In genomic region chr10:119597405-119598186, GRCh38 we compare ENCODE assay signal across 8 cellular contexts. TPM values are rescaled to one million over a fixed set of nuclear protein-coding genes. Genes with fewer than 3 reads are reported as not detected.
DNase-seq lines count a peak whose midpoint lies in the region; ATAC-seq, FAIRE-seq and TF ChIP-seq lines count a peak whose summit lies in the region.

No MANE protein-coding gene starts in this region.

- H3K27ac Mint-ChIP-seq in effector memory CD8-positive, alpha-beta T cell = peak overlapping the region; percentile 95

- no peak for FAIRE-seq in pancreas (lab: Jason Lieb, UNC)

- DNase-seq in NCI-H82 (lab: John Stamatoyannopoulos, UW) (peak; percentile 29), NCI-H82 treated with DMSO at 0.1 percent for 48 hours (lab: John Stamatoyannopoulos, UW; ENCODE audit: unreplicated experiment) (no peak), pancreas (no peak), NCI-H510A treated with DMSO at 0.1 percent for 48 hours (lab: John Stamatoyannopoulos, UW) (no peak), COLO668 (lab: John Stamatoyannopoulos, UW; ENCODE audit: unreplicated experiment) (no peak), kidney glomerular epithelial cell (lab: John Stamatoyannopoulos, UW) (no peak)
- DNase-seq in effector memory CD8-positive, alpha-beta T cell = no peak

- no peaks in the 10 kb centered on the region for H3K9me3 Mint-ChIP-seq in effector memory CD8-positive, alpha-beta T cell

- H3K4me3 Mint-ChIP-seq in effector memory CD8-positive, alpha-beta T cell = peak overlapping the region; percentile 94 to 98

- ATAC-seq in effector memory CD8-positive, alpha-beta T cell (replicated peaks) = no peak
- no peak for ATAC-seq in pancreas

- peaks cover 34% of the 10 kb centered on the region for H3K36me3 Mint-ChIP-seq in effector memory CD8-positive, alpha-beta T cell (ENCODE audit: insufficient read depth)

- H2AFZ ChIP-seq in Loucy (ENCODE audit: low read length) = peak overlapping the region; percentile 74

- no peaks in the 10 kb centered on the region for H3K9me2 ChIP-seq in Loucy (replicated peaks; ENCODE audit: low read depth, low read length)

- H4K20me1 ChIP-seq in Loucy (ENCODE audit: insufficient read depth, low read length, poor library complexity, severe bottlenecking) = peaks cover 36% of the 10 kb centered on the region

- H3K27me3 ChIP-seq in Loucy (ENCODE audit: insufficient read depth, low read length, poor library complexity, severe bottlenecking) = peaks cover 3% of the 10 kb centered on the region
- H3K27me3 ChIP-seq in pancreas = no peaks in the 10 kb centered on the region

- peak overlapping the region; percentile 88 for H3K4me2 ChIP-seq in Loucy (ENCODE audit: low read depth, low read length, poor library complexity, severe bottlenecking)

- H3K9ac ChIP-seq in Loucy (ENCODE audit: low read depth, low read length, poor library complexity, severe bottlenecking) = peak overlapping the region; percentile 86

- H3K4me1 ChIP-seq in Loucy (ENCODE audit: insufficient read depth, low read length, poor library complexity, severe bottlenecking) (peaks cover 35% of the 10 kb centered on the region), pancreas (peaks cover 10 to 31% (median 17%) of the 10 kb centered on the region in 3 donors)

- peaks cover 37% of the 10 kb centered on the region for H3K79me2 ChIP-seq in Loucy (ENCODE audit: insufficient read depth, low read length)

- intact Hi-C loops in pancreas (cut with DNase I) = no loop called here

- peaks cover 26 to 32% of the 10 kb centered on the region in 2 donors for H3K4me1 Mint-ChIP-seq in effector memory CD8-positive, alpha-beta T cell (ENCODE audit: low read depth in 2 of 2)

- no peaks in the 10 kb centered on the region for H3F3A ChIP-seq in Loucy (ENCODE audit: low read depth)

- no peaks in the 10 kb centered on the region for H3K27me3 Mint-ChIP-seq in effector memory CD8-positive, alpha-beta T cell

- H3K4me3 ChIP-seq in Loucy (ENCODE audit: low read length, poor library complexity, severe bottlenecking) = peak overlapping the region; percentile 80
- H3K4me3 ChIP-seq in pancreas = peak overlapping the region in 2 of 4 donors; percentile 67 to 89

- H3K27ac ChIP-seq in pancreas = peak overlapping the region in 3 of 4 donors; percentile 95 to 99 (median 98)

- WGBS in pancreas, 2 donors = 43 to 44% methylated on average over 21 of the region's 21 CpGs

- TF ChIP-seq CTCF in Loucy (conservative IDR thresholded peaks at IDR 0.05; ENCODE audit: low read length) (no peak), pancreas (IDR thresholded peaks at IDR 0.05) (no peak)

- no peaks in the 10 kb centered on the region for H3K9me3 ChIP-seq in Loucy (ENCODE audit: insufficient read depth, low read depth, low read length)
- no peaks in the 10 kb centered on the region for H3K9me3 ChIP-seq in pancreas

- H3K36me3 ChIP-seq in Loucy (ENCODE audit: insufficient read depth, low read length) (no peaks in the 10 kb centered on the region), pancreas (no peaks in the 10 kb centered on the region)

RNA-seq across cellular contexts. Expression of gene TIAL1, which starts 0.8 kb away (rescaled TPM):
- total RNA-seq in pancreas = 10 to 100 TPM; 42.6 to 64.0 (median 45.9) TPM
- polyA plus RNA-seq in pancreas = 10 to 100 TPM; 26.3 to 57.7 TPM

RNA-seq across cellular contexts. Expression of gene BAG3, which starts 53.6 kb away (rescaled TPM):
- 10 to 100 TPM in 2 of 6 donors, 1 to 10 TPM in 4; 6.4 to 13.4 (median 8.3) TPM for total RNA-seq in pancreas
- 10 to 100 TPM in 1 of 2 donors, 1 to 10 TPM in 1; 8.4 to 16.8 TPM for polyA plus RNA-seq in pancreas

RNA-seq across cellular contexts. Expression of gene RGS10, which starts 55.1 kb away (rescaled TPM):
- total RNA-seq in pancreas = 10 to 100 TPM in 1 of 6 donors, 1 to 10 TPM in 3, under 1 TPM in 2; 0.42 to 15.9 (median 3.6) TPM
- 1 to 10 TPM; 4.4 to 5.4 TPM for polyA plus RNA-seq in pancreas
